8 cellular contexts compared by ENCODE assay signal in the genomic region with DNA sequence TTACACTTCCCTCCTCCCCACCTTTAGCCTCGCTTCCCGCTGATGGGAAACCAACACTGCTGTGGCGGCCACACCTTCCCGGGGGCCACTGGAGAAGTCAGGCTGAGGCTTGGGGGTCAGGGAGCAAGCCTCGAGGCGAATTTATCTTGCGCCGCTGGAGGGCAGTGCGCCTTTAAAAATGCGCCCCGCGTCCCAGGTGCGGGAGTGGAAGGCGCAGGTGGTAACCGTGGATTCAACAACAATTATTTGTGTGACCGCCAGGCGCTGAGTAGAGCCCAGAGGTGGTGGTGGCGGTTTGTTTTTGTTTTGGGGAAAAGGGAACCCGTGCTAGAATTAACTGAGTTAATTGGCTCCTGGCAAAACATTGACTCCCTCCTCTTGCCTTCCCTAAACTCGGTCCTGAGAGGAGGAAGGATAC. TPM values are rescaled to one million over a fixed set of nuclear protein-coding genes. Genes with fewer than 3 reads are reported as not detected.
DNase-seq lines count a peak whose midpoint lies in the region; ATAC-seq, FAIRE-seq and TF ChIP-seq lines count a peak whose summit lies in the region.

No MANE protein-coding gene starts in this region.

- H2AFZ ChIP-seq in mammary epithelial cell (ENCODE audit: low read depth, low read length), result peak overlapping the region; percentile 94

- H3K4me3 ChIP-seq in mammary epithelial cell (replicated peaks in 1 of 3; ENCODE audit: insufficient read depth in 1 of 3, low read depth in 2 of 3, low read length in 3 of 3), result no peak overlapping the region

- no peaks in the 10 kb centered on the region for H3K36me3 ChIP-seq in mammary epithelial cell (ENCODE audit: insufficient read depth, low read length)

- peaks cover 22% of the 10 kb centered on the region for H3K4me1 ChIP-seq in mammary epithelial cell (ENCODE audit: insufficient read depth, low read length)

- no peak overlapping the region for H3K27ac ChIP-seq in mammary epithelial cell (ENCODE audit: insufficient read depth, low read depth, low read length)

- intact Hi-C loops in activated B cell treated with CpG ODN at 0.5 μM for 24 hours (cut with micrococcal nuclease) (loop anchor here (1.0 to 10.0 kb wide), 9 partner anchors 96 to 1284 kb away; a partner anchor contains a TSS), mammary epithelial cell (cut with micrococcal nuclease) (loop anchor here (1.0 to 5.0 kb wide), 4 partner anchors 241 to 561 kb away; no protein-coding TSS in a partner anchor)

- peak overlapping the region; percentile 98 for H3K4me2 ChIP-seq in mammary epithelial cell (ENCODE audit: insufficient read depth, low read depth, low read length)

- no peaks in the 10 kb centered on the region for H3K9me3 Mint-ChIP-seq in activated B cell treated with CpG ODN at 0.5 μM for 24 hours

- H3K9ac ChIP-seq in mammary epithelial cell (ENCODE audit: insufficient read depth, low read length), result no peak overlapping the region

- peaks cover 3% of the 10 kb centered on the region for H3K79me2 ChIP-seq in mammary epithelial cell (ENCODE audit: insufficient read depth, low read length)

- peak; percentile 58 for ATAC-seq in activated B cell treated with CpG ODN at 0.5 μM for 24 hours (ENCODE audit: low read depth)
- ATAC-seq in HG03457 (IDR thresholded peaks at IDR 0.05; ENCODE audit: unreplicated experiment), result no peak

- peak; percentile 66 for FAIRE-seq in GM18507 (lab: Jason Lieb, UNC)
- no peak for FAIRE-seq in RCC 7860 (lab: Jason Lieb, UNC)

- peak overlapping the region; percentile 53 for H3K27ac Mint-ChIP-seq in activated B cell treated with CpG ODN at 0.5 μM for 24 hours

- peak overlapping the region; percentile 78 for H3K4me3 Mint-ChIP-seq in activated B cell treated with CpG ODN at 0.5 μM for 24 hours

- in situ Hi-C loops in mammary epithelial cell (cut with MboI; ENCODE audit: low sequenced_read_pairs in 2 of 2), result loop anchor here in 1 of 2 donors (10.0 kb wide), 1 partner anchor 164 kb away; no protein-coding TSS in a partner anchor

- H3K27me3 Mint-ChIP-seq in activated B cell treated with CpG ODN at 0.5 μM for 24 hours, result peaks cover 26% of the 10 kb centered on the region

- TF ChIP-seq CTCF in activated B cell treated with CpG ODN at 0.5 μM for 24 hours (IDR thresholded peaks at IDR 0.05), result peak; percentile 28
- TF ChIP-seq CTCF in mammary epithelial cell (conservative IDR thresholded peaks at IDR 0.05 in 1 of 2, IDR thresholded peaks at IDR 0.05 in 1 of 2; ENCODE audit: extremely low read depth in 1 of 2, insufficient read depth in 1 of 2, low read depth in 1 of 2, low read length in 2 of 2), result peak; percentile 40 to 60

- H3K27me3 ChIP-seq in mammary epithelial cell (ENCODE audit: insufficient read depth, low read length), result peaks cover 3% of the 10 kb centered on the region

- peaks cover 31% of the 10 kb centered on the region for H3K4me1 Mint-ChIP-seq in activated B cell treated with CpG ODN at 0.5 μM for 24 hours

- H4K20me1 ChIP-seq in mammary epithelial cell (ENCODE audit: insufficient read depth, low read length), result no peaks in the 10 kb centered on the region

- DNase-seq in GM18507 (ENCODE audit: extremely low spot score, insufficient read length, low read depth), result peak; percentile 51
- peak; percentile 86 for DNase-seq in NCI-H1105 treated with DMSO at 0.1 percent for 48 hours (lab: John Stamatoyannopoulos, UW)
- peak; percentile 62 for DNase-seq in activated B cell treated with CpG ODN at 0.5 μM for 24 hours
- DNase-seq in mammary epithelial cell, result peak; percentile 52
- DNase-seq in kidney tubule cell (ENCODE audit: low spot score), result peak; percentile 70
- DNase-seq in stimulated activated CD8-positive, alpha-beta memory T cell treated with anti-CD3 and anti-CD28 coated beads, Interleukin-12 subunit alpha, Interleukin-12 subunit beta, amount 100 ng/mL, for 1 hour (ENCODE audit: low read depth), result peak; percentile 30
- DNase-seq in RCC 7860 (ENCODE audit: low spot score), result no peak

- POLR2A ChIA-PET in activated B cell treated with CpG ODN at 0.5 μM for 24 hours (lab: Charles Lee), result no interaction called here

- CTCF ChIA-PET in activated B cell treated with CpG ODN at 0.5 μM for 24 hours (lab: Charles Lee), result no interaction called here
- CTCF ChIA-PET in mammary epithelial cell (lab: Charles Lee; ENCODE audit: low non-redundant PET), result no interaction called here

- peaks cover 3% of the 10 kb centered on the region for H3K36me3 Mint-ChIP-seq in activated B cell treated with CpG ODN at 0.5 μM for 24 hours (ENCODE audit: low read depth)

- H3K9me3 ChIP-seq in mammary epithelial cell (replicated peaks; ENCODE audit: insufficient read depth, low read length), result no peaks in the 10 kb centered on the region

- no TSS peak for BruUV-seq in mammary epithelial cell (replicated peaks; lab: Mats Ljungman, UMichigan)

- WGBS in mammary epithelial cell (ENCODE audit: low coverage, missing lambda C conversion rate), result 16% methylated on average over 10 of the region's 20 CpGs

- dilution Hi-C loops in mammary epithelial cell (cut with HindIII; ENCODE audit: low sequenced_read_pairs), result loop anchor here (5.0 kb wide), 1 partner anchor 91 kb away; no protein-coding TSS in a partner anchor

RNA-seq across cellular contexts. Expression of a gene that starts 1.1 kb away (rescaled TPM):
- not detected in 2 replicates for total RNA-seq in activated B cell treated with CpG ODN at 0.5 μM for 24 hours
- not detected for total RNA-seq in mammary epithelial cell
- not detected for polyA plus RNA-seq in mammary epithelial cell
- not detected for polyA minus RNA-seq in mammary epithelial cell

RNA-seq across cellular contexts. Expression of a gene that starts 4.5 kb away (rescaled TPM):
- 22.0 and 22.8 TPM in 2 replicates for total RNA-seq in activated B cell treated with CpG ODN at 0.5 μM for 24 hours
- 10 to 100 TPM in 1 of 2 donors, 1 to 10 TPM in 1; 7.5 to 11.4 TPM for total RNA-seq in mammary epithelial cell
- polyA plus RNA-seq in mammary epithelial cell, result 10.3 TPM
- polyA minus RNA-seq in mammary epithelial cell, result 7.5 TPM

RNA-seq across cellular contexts. Expression of a gene that starts 56.3 kb away (rescaled TPM):
- total RNA-seq in activated B cell treated with CpG ODN at 0.5 μM for 24 hours (91.3 and 109 TPM in 2 replicates), mammary epithelial cell (10 to 100 TPM; 37.3 to 70.3 TPM)
- polyA plus RNA-seq in mammary epithelial cell, result 14.7 TPM
- 45.9 TPM for polyA minus RNA-seq in mammary epithelial cell
